8 cellular contexts compared by ENCODE assay signal in genomic region chr7:97064972-97065587, GRCh38. TPM values are rescaled to one million over a fixed set of nuclear protein-coding genes. Genes with fewer than 3 reads are reported as not detected.
DNase-seq lines count a peak whose midpoint lies in the region; ATAC-seq and TF ChIP-seq lines count a peak whose summit lies in the region.

No MANE protein-coding gene starts in this region.

- H3K36me3 ChIP-seq in Panc1 (ENCODE audit: control insufficient read depth, insufficient read depth, low read length), result no peaks in the 10 kb centered on the region

- DNase-seq in activated CD4-positive, alpha-beta T cell treated with anti-CD3 and anti-CD28 coated beads, Interleukin-2, amount 10 ng/mL, durations not matched to agents 7 days and 5 days, result peak; percentile 37
- no peak for DNase-seq in activated CD4-positive, alpha-beta T cell treated with anti-CD3 and anti-CD28 coated beads for 48 hours
- peak; percentile 15 for DNase-seq in LNCaP clone FGC (ENCODE audit: low read depth)
- DNase-seq in Panc1 (ENCODE audit: low read depth, low spot score), result peak; percentile 38
- peak; percentile 7 for DNase-seq in effector CD4-positive, alpha-beta T cell
- DNase-seq in lung microvascular endothelial cell (ENCODE audit: low read depth in 2 of 2), result peak; percentile 64 to 74

- POLR2A ChIA-PET in activated CD4-positive, alpha-beta T cell treated with anti-CD3 and anti-CD28 coated beads, Interleukin-2, amount 10 ng/mL, durations not matched to agents 7 days and 5 days (lab: Charles Lee), result no interaction called here
- POLR2A ChIA-PET in Panc1 (lab: Charles Lee), result no interaction called here

- H3K36me3 Mint-ChIP-seq in activated CD4-positive, alpha-beta T cell treated with anti-CD3 and anti-CD28 coated beads, Interleukin-2, amount 10 ng/mL, durations not matched to agents 7 days and 5 days (ENCODE audit: low read depth), result no peaks in the 10 kb centered on the region

- no peaks in the 10 kb centered on the region for H3K4me1 ChIP-seq in Panc1 (ENCODE audit: control insufficient read depth, insufficient read depth, low read length)

- H3K9me3 ChIP-seq in Panc1 (ENCODE audit: control insufficient read depth, insufficient read depth, low read depth, low read length), result no peaks in the 10 kb centered on the region

- CTCF ChIA-PET in activated CD4-positive, alpha-beta T cell treated with anti-CD3 and anti-CD28 coated beads, Interleukin-2, amount 10 ng/mL, durations not matched to agents 7 days and 5 days (lab: Charles Lee), result interaction anchor here (1.0 to 1.3 kb wide), 2 partner anchors 9 to 26 kb away, joined by 3 read pairs; no protein-coding TSS in a partner anchor
- CTCF ChIA-PET in Panc1 (lab: Charles Lee), result no interaction called here

- no peaks in the 10 kb centered on the region for H3K27me3 ChIP-seq in Panc1 (ENCODE audit: control insufficient read depth, insufficient read depth, low read length)

- in situ Hi-C loops in Panc1 (cut with HindIII; ENCODE audit: low pct_unique_long_range_greater_than_20kb, low sequenced_read_pairs), result no loop called here

- no peak overlapping the region for H3K4me3 Mint-ChIP-seq in activated CD4-positive, alpha-beta T cell treated with anti-CD3 and anti-CD28 coated beads, Interleukin-2, amount 10 ng/mL, durations not matched to agents 7 days and 5 days

- H3K27me3 Mint-ChIP-seq in activated CD4-positive, alpha-beta T cell treated with anti-CD3 and anti-CD28 coated beads, Interleukin-2, amount 10 ng/mL, durations not matched to agents 7 days and 5 days, result peaks cover 20% of the 10 kb centered on the region

- no peak overlapping the region for H3K4me3 ChIP-seq in LNCaP clone FGC (ENCODE audit: low read depth, low read length)
- H3K4me3 ChIP-seq in Panc1 (ENCODE audit: low read depth in 2 of 2, low read length in 2 of 2), result no peak overlapping the region

- H3K4me1 Mint-ChIP-seq in activated CD4-positive, alpha-beta T cell treated with anti-CD3 and anti-CD28 coated beads, Interleukin-2, amount 10 ng/mL, durations not matched to agents 7 days and 5 days, result no peaks in the 10 kb centered on the region

- ATAC-seq in GM21786 (IDR thresholded peaks at IDR 0.05; ENCODE audit: unreplicated experiment), result peak; percentile 78
- ATAC-seq in Panc1, result peak; percentile 96
- ATAC-seq in HG03108 (IDR thresholded peaks at IDR 0.05; ENCODE audit: unreplicated experiment), result no peak

- no peak overlapping the region for H3K27ac Mint-ChIP-seq in activated CD4-positive, alpha-beta T cell treated with anti-CD3 and anti-CD28 coated beads, Interleukin-2, amount 10 ng/mL, durations not matched to agents 7 days and 5 days

- H3K27ac ChIP-seq in Panc1 (ENCODE audit: low read length), result no peak overlapping the region

- TF ChIP-seq CTCF in LNCaP clone FGC (IDR thresholded peaks at IDR 0.05; ENCODE audit: control insufficient read depth, extremely low read depth, insufficient read depth) (peak; percentile 74), Panc1 (IDR thresholded peaks at IDR 0.05) (peak; percentile 81)

- H3K9me3 Mint-ChIP-seq in activated CD4-positive, alpha-beta T cell treated with anti-CD3 and anti-CD28 coated beads, Interleukin-2, amount 10 ng/mL, durations not matched to agents 7 days and 5 days, result no peaks in the 10 kb centered on the region

- intact Hi-C loops in Panc1 (cut with micrococcal nuclease; ENCODE audit: unreplicated experiment), result loop anchor here (2.0 kb wide), 2 partner anchors 990 to 1148 kb away; no protein-coding TSS in a partner anchor

- BruUV-seq in Panc1 (replicated peaks; lab: Mats Ljungman, UMichigan), result no TSS peak

RNA-seq across cellular contexts. Expression of gene DLX5, which starts 40.4 kb away (rescaled TPM):
- not detected for total RNA-seq in activated CD4-positive, alpha-beta T cell treated with anti-CD3 and anti-CD28 coated beads, Interleukin-2, amount 10 ng/mL, durations not matched to agents 7 days and 5 days
- total RNA-seq in Panc1 (2021; ENCODE audit: unreplicated experiment) (not detected), lung microvascular endothelial cell (not detected in 2 replicates)
- not detected for polyA plus RNA-seq in Panc1 (2012; ENCODE audit: insufficient read length)

RNA-seq across cellular contexts. Expression of gene SDHAF3, which starts 52.4 kb away (rescaled TPM):
- 10 to 100 TPM; 15.1 to 19.2 TPM for total RNA-seq in activated CD4-positive, alpha-beta T cell treated with anti-CD3 and anti-CD28 coated beads, Interleukin-2, amount 10 ng/mL, durations not matched to agents 7 days and 5 days
- total RNA-seq in Panc1 (2021; ENCODE audit: unreplicated experiment), result 16.1 TPM
- polyA plus RNA-seq in Panc1 (2012; ENCODE audit: insufficient read length), result 31.7 TPM
- total RNA-seq in lung microvascular endothelial cell, result 1.6 and 3.3 TPM in 2 replicates

RNA-seq across cellular contexts. Expression of gene DLX6, which starts 59.7 kb away (rescaled TPM):
- total RNA-seq in activated CD4-positive, alpha-beta T cell treated with anti-CD3 and anti-CD28 coated beads, Interleukin-2, amount 10 ng/mL, durations not matched to agents 7 days and 5 days, result not detected
- total RNA-seq in Panc1 (2021; ENCODE audit: unreplicated experiment), result 1.3 TPM
- 1.4 TPM for polyA plus RNA-seq in Panc1 (2012; ENCODE audit: insufficient read length)
- not detected in 2 replicates for total RNA-seq in lung microvascular endothelial cell
